8 cellular contexts compared by ENCODE assay signal in the genomic region with DNA sequence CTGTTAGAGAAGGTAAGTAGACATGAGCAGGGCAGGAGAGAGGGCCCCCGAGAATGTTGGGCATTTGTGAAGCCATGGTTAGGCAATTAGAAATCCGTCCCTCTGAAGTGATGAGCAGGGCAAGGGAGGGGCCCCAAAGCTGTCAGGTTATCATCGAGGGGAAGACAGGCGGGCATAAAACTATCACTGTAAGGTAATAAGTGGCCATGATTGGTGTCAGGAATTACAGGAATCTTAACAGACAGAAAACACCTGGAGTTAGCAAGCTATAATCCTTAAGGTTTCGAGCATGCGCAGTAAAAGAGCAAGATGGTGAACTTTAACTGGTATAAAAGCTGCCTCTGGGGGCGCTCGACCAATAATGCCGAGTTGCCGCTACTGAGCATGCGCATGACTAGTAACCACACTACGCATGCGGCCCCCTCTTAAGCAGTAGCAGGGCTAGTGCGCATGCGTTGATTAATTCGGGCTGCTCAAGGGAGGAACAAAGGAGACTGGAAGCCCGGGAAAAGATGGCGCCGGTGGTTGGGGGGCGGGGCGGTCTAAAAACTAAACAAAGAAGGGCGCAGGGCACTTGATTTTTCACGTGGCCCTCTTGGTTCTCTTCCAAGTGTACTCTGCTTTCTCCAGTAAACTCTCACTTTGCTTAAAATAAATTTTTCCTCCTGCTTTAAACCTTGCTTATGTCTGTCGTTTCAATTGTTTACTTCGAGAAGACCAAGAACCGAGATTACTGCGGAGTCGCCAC. TPM values are rescaled to one million over a fixed set of nuclear protein-coding genes. Genes with fewer than 3 reads are reported as not detected.
DNase-seq lines count a peak whose midpoint lies in the region; TF ChIP-seq lines count a peak whose summit lies in the region.

No MANE protein-coding gene starts in this region.

- CTCF ChIA-PET in HEK293 (lab: Yijun Ruan, JAX) = interaction anchor here (0.6 to 1.7 kb wide), 15 partner anchors 9 to 1456 kb away, joined by 3 to 12 read pairs (median 4); partner anchors contain the start of genes PECR and TMEM169

- H3K27ac Mint-ChIP-seq in activated naive CD4-positive, alpha-beta T cell treated with anti-CD3 and anti-CD28 coated beads, Interleukin-2, amount 50 U/mL, for 24 hours = peak overlapping the region; percentile 99

- peaks cover 52% of the 10 kb centered on the region for H3K36me3 Mint-ChIP-seq in activated naive CD4-positive, alpha-beta T cell treated with anti-CD3 and anti-CD28 coated beads, Interleukin-2, amount 50 U/mL, for 24 hours

- H3K36me3 ChIP-seq in HEK293 (ENCODE audit: control insufficient read depth in 2 of 2, insufficient read depth in 1 of 2, low read length in 2 of 2) (peaks cover 30 to 90% of the 10 kb centered on the region in 2 experiments), SK-N-MC (ENCODE audit: insufficient read depth, low read length) (peaks cover 91% of the 10 kb centered on the region)

- H3K27me3 Mint-ChIP-seq in activated naive CD4-positive, alpha-beta T cell treated with anti-CD3 and anti-CD28 coated beads, Interleukin-2, amount 50 U/mL, for 24 hours = no peaks in the 10 kb centered on the region

- H3K9me3 ChIP-seq in HEK293 (ENCODE audit: control insufficient read depth, insufficient read depth, low read depth, low read length) = no peaks in the 10 kb centered on the region
- H3K9me3 ChIP-seq in SK-N-MC (ENCODE audit: low read depth, low read length) = no peaks in the 10 kb centered on the region

- POLR2A ChIA-PET in HEK293 (lab: Yijun Ruan, JAX) = interaction anchor here (0.9 to 1.3 kb wide), 3 partner anchors 22 to 55 kb away, joined by 3 to 12 read pairs (median 3); partner anchors contain the start of genes PECR and TMEM169

- H3K4me3 ChIP-seq in HEK293 (ENCODE audit: low read depth, low read length) (peak overlapping the region; percentile 42), NB4 (ENCODE audit: low read depth, low read length) (peak overlapping the region; percentile 76), SK-N-MC (peak overlapping the region; percentile 81)

- H3K4me1 ChIP-seq in HEK293 (ENCODE audit: control insufficient read depth, insufficient read depth, low read length) = 0 out of 2 replicates have a peak, but pooled peaks cover 2% of the 10 kb centered on the region

- no peaks in the 10 kb centered on the region for H3K9me3 Mint-ChIP-seq in activated naive CD4-positive, alpha-beta T cell treated with anti-CD3 and anti-CD28 coated beads, Interleukin-2, amount 50 U/mL, for 24 hours

- peak; percentile 78 for DNase-seq in GM04503 (ENCODE audit: low read depth)
- DNase-seq in NB4 (ENCODE audit: low read depth) = peak; percentile 98
- DNase-seq in SK-N-MC (ENCODE audit: low read depth, low spot score) = peak; percentile 100
- peak; percentile 99 for DNase-seq in glomerular endothelial cell (ENCODE audit: extremely low read depth, low read depth, low spot score)
- peak; percentile 82 for DNase-seq in occipital lobe (lab: John Stamatoyannopoulos, UW)

- H3K9ac ChIP-seq in SK-N-MC (ENCODE audit: insufficient read length) = peak overlapping the region; percentile 99

- H3K27ac ChIP-seq in HEK293 (ENCODE audit: extremely low read depth, low read depth, low read length) = peak overlapping the region; percentile 48
- H3K27ac ChIP-seq in SK-N-MC = peak overlapping the region; percentile 99
- peak overlapping the region; percentile 93 for H3K27ac ChIP-seq in temporal lobe (ENCODE audit: low read depth, low read length)

- peak overlapping the region; percentile 97 for H3K4me3 Mint-ChIP-seq in activated naive CD4-positive, alpha-beta T cell treated with anti-CD3 and anti-CD28 coated beads, Interleukin-2, amount 50 U/mL, for 24 hours

- TF ChIP-seq POLR2A in NB4 (IDR thresholded peaks at IDR 0.05; ENCODE audit: extremely low read depth, insufficient read length) = peak; percentile 37

- peaks cover 94% of the 10 kb centered on the region for H3K4me1 Mint-ChIP-seq in activated naive CD4-positive, alpha-beta T cell treated with anti-CD3 and anti-CD28 coated beads, Interleukin-2, amount 50 U/mL, for 24 hours

- TF ChIP-seq CTCF in HEK293 (tag by site-specific recombination; IDR thresholded peaks at IDR 0.05) (peak; percentile 82; the same call in 1 of the 2 replicates), NB4 (IDR thresholded peaks at IDR 0.05; ENCODE audit: low read depth, low read length) (peak; percentile 81)

TF ChIP-seq in HEK293, 187 proteins besides CTCF, POLR2A, EP300 and RAD21 (continues in another document):
- TF ChIP-seq ZNF146 (tag by site-specific recombination; IDR thresholded peaks at IDR 0.05) = no peak
- TF ChIP-seq SP3 (tag by site-specific recombination; IDR thresholded peaks at IDR 0.05) = 0 out of 2 replicates have a peak, but pooled peaks have one; percentile 16
- no peak for TF ChIP-seq ZNF544 (tag by site-specific recombination; IDR thresholded peaks at IDR 0.05)
- TF ChIP-seq, protein P1, sequence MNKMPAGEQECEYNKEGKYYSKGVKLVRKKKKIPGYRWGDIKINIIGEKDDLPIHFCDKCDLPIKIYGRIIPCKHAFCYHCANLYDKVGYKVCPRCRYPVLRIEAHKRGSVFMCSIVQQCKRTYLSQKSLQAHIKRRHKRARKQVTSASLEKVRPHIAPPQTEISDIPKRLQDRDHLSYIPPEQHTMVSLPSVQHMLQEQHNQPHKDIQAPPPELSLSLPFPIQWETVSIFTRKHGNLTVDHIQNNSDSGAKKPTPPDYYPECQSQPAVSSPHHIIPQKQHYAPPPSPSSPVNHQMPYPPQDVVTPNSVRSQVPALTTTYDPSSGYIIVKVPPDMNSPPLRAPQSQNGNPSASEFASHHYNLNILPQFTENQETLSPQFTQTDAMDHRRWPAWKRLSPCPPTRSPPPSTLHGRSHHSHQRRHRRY (tag by site-specific recombination; IDR thresholded peaks at IDR 0.05) = no peak
- no peak for TF ChIP-seq ZNF837 (tag by site-specific recombination; IDR thresholded peaks at IDR 0.05)
- no peak for TF ChIP-seq ZNF362 (tag by site-specific recombination; IDR thresholded peaks at IDR 0.05)
- no peak for TF ChIP-seq ZNF48 (tag by site-specific recombination; IDR thresholded peaks at IDR 0.05)
- no peak for TF ChIP-seq GLIS1 (tag by site-specific recombination; IDR thresholded peaks at IDR 0.05)
- TF ChIP-seq ZBTB7A (tag by site-specific recombination; IDR thresholded peaks at IDR 0.05; ENCODE audit: low read depth) = no peak
- TF ChIP-seq, protein P2, sequence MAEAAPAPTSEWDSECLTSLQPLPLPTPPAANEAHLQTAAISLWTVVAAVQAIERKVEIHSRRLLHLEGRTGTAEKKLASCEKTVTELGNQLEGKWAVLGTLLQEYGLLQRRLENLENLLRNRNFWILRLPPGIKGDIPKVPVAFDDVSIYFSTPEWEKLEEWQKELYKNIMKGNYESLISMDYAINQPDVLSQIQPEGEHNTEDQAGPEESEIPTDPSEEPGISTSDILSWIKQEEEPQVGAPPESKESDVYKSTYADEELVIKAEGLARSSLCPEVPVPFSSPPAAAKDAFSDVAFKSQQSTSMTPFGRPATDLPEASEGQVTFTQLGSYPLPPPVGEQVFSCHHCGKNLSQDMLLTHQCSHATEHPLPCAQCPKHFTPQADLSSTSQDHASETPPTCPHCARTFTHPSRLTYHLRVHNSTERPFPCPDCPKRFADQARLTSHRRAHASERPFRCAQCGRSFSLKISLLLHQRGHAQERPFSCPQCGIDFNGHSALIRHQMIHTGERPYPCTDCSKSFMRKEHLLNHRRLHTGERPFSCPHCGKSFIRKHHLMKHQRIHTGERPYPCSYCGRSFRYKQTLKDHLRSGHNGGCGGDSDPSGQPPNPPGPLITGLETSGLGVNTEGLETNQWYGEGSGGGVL (tag by site-specific recombination; IDR thresholded peaks at IDR 0.05) = no peak
- TF ChIP-seq ZNF670 (tag by site-specific recombination; IDR thresholded peaks at IDR 0.05; ENCODE audit: low read depth) = no peak
- TF ChIP-seq ZNF433 (tag by site-specific recombination; IDR thresholded peaks at IDR 0.05; ENCODE audit: low read depth) = no peak
- no peak for TF ChIP-seq ZNF112 (tag by site-specific recombination; IDR thresholded peaks at IDR 0.05)
- no peak for TF ChIP-seq TCF7L2 (IDR thresholded peaks at IDR 0.05; ENCODE audit: borderline replicate concordance, low read depth, low read length)
- no peak for TF ChIP-seq ZNF404 (tag by site-specific recombination; IDR thresholded peaks at IDR 0.05)
- no peak for TF ChIP-seq ZNF133 (tag by site-specific recombination; IDR thresholded peaks at IDR 0.05)
- 0 out of 2 replicates have a peak, but pooled peaks have one; percentile 28 for TF ChIP-seq ZNF335 (tag by site-specific recombination; conservative IDR thresholded peaks at IDR 0.05)

RNA-seq across cellular contexts. Expression of gene XRCC5, which starts 5.5 kb away (rescaled TPM):
- total RNA-seq in glomerular endothelial cell = 190 and 214 TPM in 2 replicates
- total RNA-seq in occipital lobe = 366 TPM
- 332 TPM for total RNA-seq in temporal lobe

RNA-seq across cellular contexts. Expression of gene TMEM169, which starts 32.9 kb away (rescaled TPM):
- total RNA-seq in glomerular endothelial cell (0.29 and 1.8 TPM in 2 replicates), occipital lobe (21.7 TPM), temporal lobe (15.7 TPM)

RNA-seq across cellular contexts. Expression of gene PECR, which starts 33.0 kb away (rescaled TPM):
- total RNA-seq in glomerular endothelial cell (6.2 and 6.5 TPM in 2 replicates), occipital lobe (29.9 TPM), temporal lobe (23.4 TPM)

Comparison
In these comparisons a context has a peak if more than half of its experiments do, and no peak if none do; other contexts are left out.
1. Peak in every context shown above with its lines: DNase-seq, H3K4me3 ChIP-seq and H3K27ac ChIP-seq.
2. H3K27ac ChIP-seq: peak in every context shown above with its lines; median percentile 99 in SK-N-MC; 93 in temporal lobe; 48 in HEK293.